ENCODE assay signal across 20 cellular contexts in the genomic region with DNA sequence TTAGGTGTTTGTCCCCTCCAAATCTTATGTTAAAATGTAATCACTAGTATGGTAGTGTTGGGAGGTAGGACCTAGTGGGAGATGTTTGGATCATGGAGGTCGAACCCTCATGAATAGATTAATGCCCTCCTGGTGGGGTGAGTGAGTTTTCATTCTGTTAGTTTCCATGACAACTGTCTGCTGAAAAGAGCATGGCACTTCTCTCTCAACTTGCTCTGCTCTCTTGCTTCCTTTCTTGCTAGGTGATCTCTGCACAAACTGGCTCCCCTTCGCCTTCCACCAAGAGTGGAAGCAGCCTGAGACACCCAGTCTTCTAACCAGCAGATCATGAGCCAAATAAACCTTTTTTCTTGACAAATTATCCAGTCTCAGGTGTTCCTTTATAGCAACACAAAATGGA.
"Had no signal": no experiment of that assay in that cellular context is flagged by ENCODE, and none has a peak within 500 bp of the region (broad histone marks: within the 10 kb centered on the region; RNA-seq: fewer than 3 reads in every experiment).

No MANE protein-coding gene starts in this region.

- DNase-seq: activated CD4-positive, alpha-beta T cell treated with anti-CD3 and anti-CD28 coated beads, Interleukin-2, amount 10 ng/mL, durations not matched to agents 7 days and 5 days; activated CD8-positive, alpha-beta memory T cell treated with anti-CD3 and anti-CD28 coated beads, Interleukin-2, amount 50 U/mL, for 4 hours; activated CD8-positive, alpha-beta T cell treated with anti-CD3 and anti-CD28 coated beads, Interleukin-2, amount 10 ng/mL, durations not matched to agents 7 days and 5 days; activated naive CD4-positive, alpha-beta T cell treated with anti-CD3 and anti-CD28 coated beads for 36 hours; activated T-cell treated with anti-CD3 and anti-CD28 coated beads, Interleukin-2, amount 50 U/mL, for 4 hours; brain microvascular endothelial cell; central memory CD4-positive, alpha-beta T cell; colonic mucosa; gastrocnemius medialis; head of caudate nucleus; lower lobe of right lung; right cardiac atrium; stimulated activated CD4-positive, alpha-beta T cell treated with anti-CD3 and anti-CD28 coated beads, Interleukin-2, amount 100 ng/mL, for 24 hours; stimulated activated naive CD8-positive, alpha-beta T cell treated with anti-CD3 and anti-CD28 coated beads, Interleukin-15, Interleukin-2, amounts not matched to agents 100 U/mL and 50 U/mL, for 24 hours; substantia nigra; T-helper 1 cell; T1000; tibial artery had no signal

- H3K4me3 ChIP-seq: colonic mucosa, gastrocnemius medialis, lower lobe of right lung, tibial artery had no signal

- H3K36me3 Mint-ChIP-seq: natural killer cell treated with Interleukin-12 subunit alpha and Interleukin-12 subunit beta and Interleukin-15 and Interleukin-18, amount 100 ng/mL, for 72 hours had no signal

- H3K27ac Mint-ChIP-seq: activated CD4-positive, alpha-beta T cell treated with anti-CD3 and anti-CD28 coated beads, Interleukin-2, amount 10 ng/mL, durations not matched to agents 7 days and 5 days; activated CD8-positive, alpha-beta T cell treated with anti-CD3 and anti-CD28 coated beads, Interleukin-2, amount 10 ng/mL, durations not matched to agents 7 days and 5 days; activated naive CD4-positive, alpha-beta T cell treated with anti-CD3 and anti-CD28 coated beads for 36 hours; natural killer cell treated with Interleukin-12 subunit alpha and Interleukin-12 subunit beta and Interleukin-15 and Interleukin-18, amount 100 ng/mL, for 72 hours; progenitor cell of endocrine pancreas had no signal

- ATAC-seq: activated CD8-positive, alpha-beta T cell treated with anti-CD3 and anti-CD28 coated beads, Interleukin-2, amount 10 ng/mL, durations not matched to agents 7 days and 5 days; activated T-cell treated with anti-CD3 and anti-CD28 coated beads, Interleukin-2, amount 50 U/mL, for 4 hours; gastrocnemius medialis; lower lobe of right lung; natural killer cell treated with Interleukin-12 subunit alpha and Interleukin-12 subunit beta and Interleukin-15 and Interleukin-18, amount 100 ng/mL, for 72 hours; right cardiac atrium; stimulated activated naive CD8-positive, alpha-beta T cell treated with anti-CD3 and anti-CD28 coated beads, Interleukin-15, Interleukin-2, amounts not matched to agents 100 U/mL and 50 U/mL, for 24 hours had no signal

- H3K9me3 ChIP-seq: colonic mucosa, gastrocnemius medialis, lower lobe of right lung, tibial artery had no signal

- H3K4me1 Mint-ChIP-seq: activated CD4-positive, alpha-beta T cell treated with anti-CD3 and anti-CD28 coated beads, Interleukin-2, amount 10 ng/mL, durations not matched to agents 7 days and 5 days had no signal

- H3K4me1 ChIP-seq: colonic mucosa, gastrocnemius medialis, lower lobe of right lung, tibial artery had no signal

- H3K9me3 Mint-ChIP-seq: activated CD4-positive, alpha-beta T cell treated with anti-CD3 and anti-CD28 coated beads, Interleukin-2, amount 10 ng/mL, durations not matched to agents 7 days and 5 days had no signal

- H3K27me3 ChIP-seq: brain microvascular endothelial cell, colonic mucosa, gastrocnemius medialis, tibial artery had no signal

- H3K27me3 Mint-ChIP-seq: activated CD4-positive, alpha-beta T cell treated with anti-CD3 and anti-CD28 coated beads, Interleukin-2, amount 10 ng/mL, durations not matched to agents 7 days and 5 days; natural killer cell treated with Interleukin-12 subunit alpha and Interleukin-12 subunit beta and Interleukin-15 and Interleukin-18, amount 100 ng/mL, for 72 hours; progenitor cell of endocrine pancreas had no signal

- H3K27ac ChIP-seq: brain microvascular endothelial cell, colonic mucosa, gastrocnemius medialis, lower lobe of right lung, tibial artery had no signal

- H3K4me3 Mint-ChIP-seq: activated CD4-positive, alpha-beta T cell treated with anti-CD3 and anti-CD28 coated beads, Interleukin-2, amount 10 ng/mL, durations not matched to agents 7 days and 5 days; activated CD8-positive, alpha-beta T cell treated with anti-CD3 and anti-CD28 coated beads, Interleukin-2, amount 10 ng/mL, durations not matched to agents 7 days and 5 days; activated naive CD4-positive, alpha-beta T cell treated with anti-CD3 and anti-CD28 coated beads for 36 hours; activated T-cell treated with anti-CD3 and anti-CD28 coated beads, Interleukin-2, amount 50 U/mL, for 4 hours; natural killer cell treated with Interleukin-12 subunit alpha and Interleukin-12 subunit beta and Interleukin-15 and Interleukin-18, amount 100 ng/mL, for 72 hours had no signal

- H3K36me3 ChIP-seq: brain microvascular endothelial cell, colonic mucosa, gastrocnemius medialis, lower lobe of right lung, tibial artery had no signal
